ENCODE assay signal across 1 cellular context in the genomic region with DNA sequence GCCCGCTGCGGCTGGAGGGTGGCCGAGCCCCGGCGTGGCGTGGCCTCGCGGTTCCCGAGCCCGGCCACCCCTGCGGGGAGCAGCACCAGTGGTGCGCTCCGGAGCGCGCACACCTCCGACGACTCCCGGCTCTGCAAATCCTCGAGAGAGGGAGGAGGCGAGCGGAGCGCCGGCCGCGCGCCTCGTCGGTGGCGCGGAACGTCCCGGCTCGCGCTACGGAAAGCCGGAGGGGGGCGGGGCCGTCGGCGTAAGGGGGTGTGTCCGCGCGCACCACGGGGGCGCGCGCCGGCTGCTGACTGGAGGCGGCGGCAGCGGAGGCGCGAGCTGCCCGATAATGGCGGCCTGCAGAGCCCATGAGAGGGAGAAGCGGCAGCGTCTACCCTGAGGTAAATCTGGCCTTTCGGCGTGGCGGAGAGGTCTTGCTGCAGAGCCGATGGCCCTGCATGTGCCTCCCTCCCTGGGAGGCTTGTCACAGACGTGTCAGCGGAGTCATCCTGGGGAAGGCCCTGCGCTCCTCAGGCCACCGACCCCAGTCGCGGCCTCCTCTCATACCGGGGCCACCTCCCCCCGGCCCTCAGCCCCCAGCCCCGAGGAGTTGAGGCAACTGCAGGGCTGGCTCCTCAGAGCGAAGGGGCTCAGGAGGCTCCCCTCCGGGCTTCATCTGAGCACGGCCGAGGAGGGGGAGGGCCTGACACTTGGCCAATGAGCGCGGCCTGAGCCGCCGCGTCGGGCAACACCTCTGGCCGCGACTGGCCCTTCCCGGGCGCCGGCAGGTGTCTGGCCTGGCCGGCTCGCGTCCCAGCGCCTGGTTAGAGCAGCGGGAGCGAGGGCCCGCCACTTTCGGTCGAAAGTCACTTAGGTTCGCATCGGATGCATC.
TF ChIP-seq lines count a peak whose summit lies in the region.

A gene (plus strand): TSS at position 295 of the 877 bp plus-strand sequence. CDS start 2,485 bp downstream, outside the sequence.

TF ChIP-seq in GM12878, 131 proteins besides CTCF, POLR2A, EP300 and RAD21 (continued from another document):
- TF ChIP-seq, protein P1, sequence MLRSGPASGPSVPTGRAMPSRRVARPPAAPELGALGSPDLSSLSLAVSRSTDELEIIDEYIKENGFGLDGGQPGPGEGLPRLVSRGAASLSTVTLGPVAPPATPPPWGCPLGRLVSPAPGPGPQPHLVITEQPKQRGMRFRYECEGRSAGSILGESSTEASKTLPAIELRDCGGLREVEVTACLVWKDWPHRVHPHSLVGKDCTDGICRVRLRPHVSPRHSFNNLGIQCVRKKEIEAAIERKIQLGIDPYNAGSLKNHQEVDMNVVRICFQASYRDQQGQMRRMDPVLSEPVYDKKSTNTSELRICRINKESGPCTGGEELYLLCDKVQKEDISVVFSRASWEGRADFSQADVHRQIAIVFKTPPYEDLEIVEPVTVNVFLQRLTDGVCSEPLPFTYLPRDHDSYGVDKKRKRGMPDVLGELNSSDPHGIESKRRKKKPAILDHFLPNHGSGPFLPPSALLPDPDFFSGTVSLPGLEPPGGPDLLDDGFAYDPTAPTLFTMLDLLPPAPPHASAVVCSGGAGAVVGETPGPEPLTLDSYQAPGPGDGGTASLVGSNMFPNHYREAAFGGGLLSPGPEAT (IDR thresholded peaks at IDR 0.05; ENCODE audit: low read depth) = peak; percentile 50; the same call in 1 of the 2 replicates
- TF ChIP-seq, protein P2, sequence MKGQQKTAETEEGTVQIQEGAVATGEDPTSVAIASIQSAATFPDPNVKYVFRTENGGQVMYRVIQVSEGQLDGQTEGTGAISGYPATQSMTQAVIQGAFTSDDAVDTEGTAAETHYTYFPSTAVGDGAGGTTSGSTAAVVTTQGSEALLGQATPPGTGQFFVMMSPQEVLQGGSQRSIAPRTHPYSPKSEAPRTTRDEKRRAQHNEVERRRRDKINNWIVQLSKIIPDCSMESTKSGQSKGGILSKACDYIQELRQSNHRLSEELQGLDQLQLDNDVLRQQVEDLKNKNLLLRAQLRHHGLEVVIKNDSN (IDR thresholded peaks at IDR 0.05; ENCODE audit: borderline replicate concordance, extremely low read length, insufficient read depth, low read depth, low read length) = peak; percentile 67
- peak; percentile 56; the same call in 1 of the 2 replicates for TF ChIP-seq ASH2L (IDR thresholded peaks at IDR 0.05; ENCODE audit: borderline replicate concordance, low read depth)
- 0 out of 2 replicates have a peak, but pooled peaks have one; percentile 12 for TF ChIP-seq ZNF24 (IDR thresholded peaks at IDR 0.05)
- TF ChIP-seq JUND (IDR thresholded peaks at IDR 0.05; ENCODE audit: low read depth, low read length) = peak; percentile 91; the same call in 1 of the 2 replicates
- 0 out of 2 replicates have a peak, but pooled peaks have one; percentile 31 for TF ChIP-seq TCF12 (IDR thresholded peaks at IDR 0.05; ENCODE audit: low read depth, low read length)
- no peak for TF ChIP-seq SMAD1 (IDR thresholded peaks at IDR 0.05; ENCODE audit: low read depth, partially characterized antibody)
- TF ChIP-seq ZNF274 (IDR thresholded peaks at IDR 0.05; ENCODE audit: insufficient read depth, insufficient read length) = no peak
- TF ChIP-seq, protein P3, sequence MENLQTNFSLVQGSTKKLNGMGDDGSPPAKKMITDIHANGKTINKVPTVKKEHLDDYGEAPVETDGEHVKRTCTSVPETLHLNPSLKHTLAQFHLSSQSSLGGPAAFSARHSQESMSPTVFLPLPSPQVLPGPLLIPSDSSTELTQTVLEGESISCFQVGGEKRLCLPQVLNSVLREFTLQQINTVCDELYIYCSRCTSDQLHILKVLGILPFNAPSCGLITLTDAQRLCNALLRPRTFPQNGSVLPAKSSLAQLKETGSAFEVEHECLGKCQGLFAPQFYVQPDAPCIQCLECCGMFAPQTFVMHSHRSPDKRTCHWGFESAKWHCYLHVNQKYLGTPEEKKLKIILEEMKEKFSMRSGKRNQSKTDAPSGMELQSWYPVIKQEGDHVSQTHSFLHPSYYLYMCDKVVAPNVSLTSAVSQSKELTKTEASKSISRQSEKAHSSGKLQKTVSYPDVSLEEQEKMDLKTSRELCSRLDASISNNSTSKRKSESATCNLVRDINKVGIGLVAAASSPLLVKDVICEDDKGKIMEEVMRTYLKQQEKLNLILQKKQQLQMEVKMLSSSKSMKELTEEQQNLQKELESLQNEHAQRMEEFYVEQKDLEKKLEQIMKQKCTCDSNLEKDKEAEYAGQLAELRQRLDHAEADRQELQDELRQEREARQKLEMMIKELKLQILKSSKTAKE (IDR thresholded peaks at IDR 0.05; ENCODE audit: low read depth, poor library complexity, severe bottlenecking) = no peak
- no peak for TF ChIP-seq ZBED1 (IDR thresholded peaks at IDR 0.05; ENCODE audit: borderline replicate concordance)
- TF ChIP-seq CHD2 (IDR thresholded peaks at IDR 0.05; ENCODE audit: borderline replicate concordance, low read depth, low read length) = 0 out of 2 replicates have a peak, but pooled peaks have one; percentile 34
- TF ChIP-seq NR2C1 (IDR thresholded peaks at IDR 0.05) = no peak
- peak; percentile 48 for TF ChIP-seq RUNX3 (IDR thresholded peaks at IDR 0.05; ENCODE audit: low read length)
- 0 out of 3 replicates have a peak, but pooled peaks have one; percentile 71 for TF ChIP-seq POU2F2 (IDR thresholded peaks at IDR 0.05; ENCODE audit: borderline replicate concordance, low read depth, low read length)
- TF ChIP-seq, protein P4, sequence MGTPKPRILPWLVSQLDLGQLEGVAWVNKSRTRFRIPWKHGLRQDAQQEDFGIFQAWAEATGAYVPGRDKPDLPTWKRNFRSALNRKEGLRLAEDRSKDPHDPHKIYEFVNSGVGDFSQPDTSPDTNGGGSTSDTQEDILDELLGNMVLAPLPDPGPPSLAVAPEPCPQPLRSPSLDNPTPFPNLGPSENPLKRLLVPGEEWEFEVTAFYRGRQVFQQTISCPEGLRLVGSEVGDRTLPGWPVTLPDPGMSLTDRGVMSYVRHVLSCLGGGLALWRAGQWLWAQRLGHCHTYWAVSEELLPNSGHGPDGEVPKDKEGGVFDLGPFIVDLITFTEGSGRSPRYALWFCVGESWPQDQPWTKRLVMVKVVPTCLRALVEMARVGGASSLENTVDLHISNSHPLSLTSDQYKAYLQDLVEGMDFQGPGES (IDR thresholded peaks at IDR 0.05) = 0 out of 2 replicates have a peak, but pooled peaks have one; percentile 39
- TF ChIP-seq TARDBP (IDR thresholded peaks at IDR 0.05; ENCODE audit: borderline replicate concordance) = 0 out of 2 replicates have a peak, but pooled peaks have one; percentile 33
- TF ChIP-seq HCFC1 (IDR thresholded peaks at IDR 0.05; ENCODE audit: low read length) = no peak; the same call in none of the 2 replicates
- TF ChIP-seq, protein P5, sequence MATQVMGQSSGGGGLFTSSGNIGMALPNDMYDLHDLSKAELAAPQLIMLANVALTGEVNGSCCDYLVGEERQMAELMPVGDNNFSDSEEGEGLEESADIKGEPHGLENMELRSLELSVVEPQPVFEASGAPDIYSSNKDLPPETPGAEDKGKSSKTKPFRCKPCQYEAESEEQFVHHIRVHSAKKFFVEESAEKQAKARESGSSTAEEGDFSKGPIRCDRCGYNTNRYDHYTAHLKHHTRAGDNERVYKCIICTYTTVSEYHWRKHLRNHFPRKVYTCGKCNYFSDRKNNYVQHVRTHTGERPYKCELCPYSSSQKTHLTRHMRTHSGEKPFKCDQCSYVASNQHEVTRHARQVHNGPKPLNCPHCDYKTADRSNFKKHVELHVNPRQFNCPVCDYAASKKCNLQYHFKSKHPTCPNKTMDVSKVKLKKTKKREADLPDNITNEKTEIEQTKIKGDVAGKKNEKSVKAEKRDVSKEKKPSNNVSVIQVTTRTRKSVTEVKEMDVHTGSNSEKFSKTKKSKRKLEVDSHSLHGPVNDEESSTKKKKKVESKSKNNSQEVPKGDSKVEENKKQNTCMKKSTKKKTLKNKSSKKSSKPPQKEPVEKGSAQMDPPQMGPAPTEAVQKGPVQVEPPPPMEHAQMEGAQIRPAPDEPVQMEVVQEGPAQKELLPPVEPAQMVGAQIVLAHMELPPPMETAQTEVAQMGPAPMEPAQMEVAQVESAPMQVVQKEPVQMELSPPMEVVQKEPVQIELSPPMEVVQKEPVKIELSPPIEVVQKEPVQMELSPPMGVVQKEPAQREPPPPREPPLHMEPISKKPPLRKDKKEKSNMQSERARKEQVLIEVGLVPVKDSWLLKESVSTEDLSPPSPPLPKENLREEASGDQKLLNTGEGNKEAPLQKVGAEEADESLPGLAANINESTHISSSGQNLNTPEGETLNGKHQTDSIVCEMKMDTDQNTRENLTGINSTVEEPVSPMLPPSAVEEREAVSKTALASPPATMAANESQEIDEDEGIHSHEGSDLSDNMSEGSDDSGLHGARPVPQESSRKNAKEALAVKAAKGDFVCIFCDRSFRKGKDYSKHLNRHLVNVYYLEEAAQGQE (IDR thresholded peaks at IDR 0.05; ENCODE audit: low read depth, low read length) = 0 out of 2 replicates have a peak, but pooled peaks have one; percentile 20
- TF ChIP-seq ZNF384 (IDR thresholded peaks at IDR 0.05; ENCODE audit: borderline replicate concordance, low read depth, low read length) = no peak
- TF ChIP-seq, protein P6, sequence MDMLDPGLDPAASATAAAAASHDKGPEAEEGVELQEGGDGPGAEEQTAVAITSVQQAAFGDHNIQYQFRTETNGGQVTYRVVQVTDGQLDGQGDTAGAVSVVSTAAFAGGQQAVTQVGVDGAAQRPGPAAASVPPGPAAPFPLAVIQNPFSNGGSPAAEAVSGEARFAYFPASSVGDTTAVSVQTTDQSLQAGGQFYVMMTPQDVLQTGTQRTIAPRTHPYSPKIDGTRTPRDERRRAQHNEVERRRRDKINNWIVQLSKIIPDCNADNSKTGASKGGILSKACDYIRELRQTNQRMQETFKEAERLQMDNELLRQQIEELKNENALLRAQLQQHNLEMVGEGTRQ (IDR thresholded peaks at IDR 0.05; ENCODE audit: borderline replicate concordance, low read depth, low read length) = peak; percentile 47
- peak; percentile 28; the same call in 1 of the 2 replicates for TF ChIP-seq STAT1 (conservative IDR thresholded peaks at IDR 0.05)
- TF ChIP-seq NBN (IDR thresholded peaks at IDR 0.05) = peak; percentile 34; the same call in 1 of the 2 replicates
TF ChIP-seq in GM12878: peak in this region for 45.
